30 cellular contexts compared by ENCODE assay signal in genomic region chr21:46475296-46475695, GRCh38.
"Had no signal": no experiment of that assay in that cellular context is flagged by ENCODE, and none has a peak within 500 bp of the region (broad histone marks: within the 10 kb centered on the region; RNA-seq: fewer than 3 reads in every experiment).

No MANE protein-coding gene starts in this region.

- H3K9me3 ChIP-seq: ascending aorta had no signal

- H3K4me2 ChIP-seq: KMS-11, PC-9 had no signal

- H3K4me3 ChIP-seq: ascending aorta, cardiac muscle cell, PC-9, SK-N-MC had no signal

- H3K4me1 ChIP-seq: ascending aorta had no signal

- H2AFZ ChIP-seq: PC-9 had no signal

- DNase-seq: activated CD4-positive, alpha-beta memory T cell treated with anti-CD3 and anti-CD28 coated beads, Interleukin-2, amount 10 ng/mL, durations not matched to agents 7 days and 5 days; activated CD4-positive, alpha-beta T cell treated with anti-CD3 and anti-CD28 coated beads for 36 hours; activated CD4-positive, alpha-beta T cell treated with anti-CD3 and anti-CD28 coated beads, Interleukin-2, amount 50 U/mL, for 1 hour; activated CD8-positive, alpha-beta memory T cell treated with anti-CD3 and anti-CD28 coated beads for 24 hours; activated CD8-positive, alpha-beta memory T cell treated with anti-CD3 and anti-CD28 coated beads, Interleukin-2, amount 10 ng/mL, durations not matched to agents 7 days and 5 days; activated CD8-positive, alpha-beta memory T cell treated with anti-CD3 and anti-CD28 coated beads, Interleukin-2, amount 50 U/mL, for 48 hours; activated effector memory CD4-positive, alpha-beta T cell treated with Interleukin-2 at 50 U/mL for 16 hours; activated naive CD4-positive, alpha-beta T cell treated with anti-CD3 and anti-CD28 coated beads, Interleukin-2, amount 10 ng/mL, durations not matched to agents 7 days and 5 days; activated naive CD8-positive, alpha-beta T cell treated with anti-CD3 and anti-CD28 coated beads, Interleukin-2, amount 50 U/mL, for 24 hours; activated T-cell treated with anti-CD3 and anti-CD28 coated beads, Interleukin-2, amount 50 U/mL, for 48 hours; amygdala; MM.1S; NCI-H1092 treated with DMSO at 0.1 percent for 48 hours; NCI-H1417; NCI-H146; NCI-H187; NCI-H2029 treated with DMSO at 0.1 percent for 48 hours; NCI-H2107; NCI-H2171; NCI-H510A; NCI-H526; NCI-H748 treated with DMSO at 0.1 percent for 48 hours; NK-92 treated with Interleukin-12 subunit alpha and Interleukin-12 subunit beta, amount 100 ng/mL, for 24 hours; PC-9; Right ventricle myocardium superior; T1000 had no signal

- H3K27me3 ChIP-seq: ascending aorta, cardiac muscle cell had no signal

- H3K27ac ChIP-seq: ascending aorta, cardiac muscle cell, KMS-11, PC-9, SK-N-MC had no signal

- H3K36me3 ChIP-seq: cardiac muscle cell had no signal

- H3K9ac ChIP-seq: KMS-11 had no signal
